ENCODE assay signal across 1 cellular context in genomic region chr4:80309301-80310004, GRCh38.
TF ChIP-seq lines count a peak whose summit lies in the region.

No MANE protein-coding gene starts in this region.

TF ChIP-seq in SK-N-SH, 30 proteins besides CTCF, POLR2A, EP300 and RAD21:
- TF ChIP-seq TAF1 (IDR thresholded peaks at IDR 0.05; ENCODE audit: borderline replicate concordance, low read depth, low read length) (no peak), FOXM1 (IDR thresholded peaks at IDR 0.05; ENCODE audit: low read depth) (0 out of 2 replicates have a peak, but pooled peaks have one; percentile 44), TCF12 (IDR thresholded peaks at IDR 0.05) (peak; percentile 65), MAX (IDR thresholded peaks at IDR 0.05; ENCODE audit: low read depth) (peak; percentile 6; the same call in 1 of the 2 replicates), TEAD4 (IDR thresholded peaks at IDR 0.05; ENCODE audit: borderline replicate concordance, insufficient read depth) (0 out of 2 replicates have a peak, but pooled peaks have one; percentile 48), PBX3 (IDR thresholded peaks at IDR 0.05) (peak; percentile 50), RCOR1 (IDR thresholded peaks at IDR 0.05; ENCODE audit: low read length) (no peak), FOSL2 (IDR thresholded peaks at IDR 0.05; ENCODE audit: borderline replicate concordance, low read depth) (peak; percentile 96), YY1 (IDR thresholded peaks at IDR 0.05; ENCODE audit: low read depth) (peak; percentile 61; the same call in 1 of the 2 replicates), RXRA (IDR thresholded peaks at IDR 0.05; ENCODE audit: borderline replicate concordance, low read depth) (no peak), USF2 (IDR thresholded peaks at IDR 0.05; ENCODE audit: borderline replicate concordance, low read depth, low read length) (no peak), EZH2phosphoT487 (IDR thresholded peaks at IDR 0.05; ENCODE audit: borderline replicate concordance, low read depth) (no peak), SMC3 (IDR thresholded peaks at IDR 0.05; ENCODE audit: low read depth, low read length) (no peak), IRF3 (IDR thresholded peaks at IDR 0.05; ENCODE audit: low read depth, low read length) (no peak), NFIC (IDR thresholded peaks at IDR 0.05; ENCODE audit: borderline replicate concordance) (peak; percentile 48), JUND (IDR thresholded peaks at IDR 0.05) (peak; percentile 84), MEF2A (IDR thresholded peaks at IDR 0.05; ENCODE audit: borderline replicate concordance, low read depth) (no peak; the same call in 1 of the 2 replicates), CHD2 (IDR thresholded peaks at IDR 0.05; ENCODE audit: low read length, partially characterized antibody) (no peak)
TF ChIP-seq in SK-N-SH: peak in this region for 9.
